Comparison of ENCODE assay signal across 19 cellular contexts in the genomic region with DNA sequence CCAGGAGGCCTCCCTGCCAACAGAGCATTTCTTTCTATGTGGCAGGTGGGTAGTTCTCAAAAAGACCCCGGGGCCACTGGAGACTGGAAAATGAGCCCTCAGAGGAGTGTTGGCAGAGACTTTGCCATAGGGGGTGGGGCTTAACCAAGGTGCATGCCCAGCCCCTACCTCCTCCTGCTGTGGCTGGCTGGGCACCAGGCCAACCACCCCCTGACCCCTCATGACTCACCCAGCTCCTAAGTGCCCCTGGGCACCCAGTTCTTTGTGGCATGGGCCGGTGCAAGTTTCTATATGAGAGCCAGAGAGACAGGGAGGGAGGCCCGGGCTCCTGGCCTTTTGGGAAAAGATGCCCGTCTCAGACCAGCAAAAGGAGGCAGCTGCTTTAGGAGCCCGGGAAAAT.
DNase-seq lines count a peak whose midpoint lies in the region; TF ChIP-seq lines count a peak whose summit lies in the region.
"Had no signal": no experiment of that assay in that cellular context is flagged by ENCODE, and none has a peak within 500 bp of the region (broad histone marks: within the 10 kb centered on the region; RNA-seq: fewer than 3 reads in every experiment).

No MANE protein-coding gene starts in this region.

- CTCF ChIA-PET in Calu3 (lab: Charles Lee): interaction anchor here (1.6 kb wide), 1 partner anchor 432 kb away, joined by 4 read pairs; no protein-coding TSS in a partner anchor

- no peaks in the 10 kb centered on the region for H3K27me3 ChIP-seq in brain microvascular endothelial cell (replicated peaks)
- H3K27me3 ChIP-seq: esophagus muscularis mucosa, gastroesophageal sphincter, transverse colon had no signal

- H3K27me3 Mint-ChIP-seq in Calu3 (ENCODE audit: unreplicated experiment): peaks cover 3% of the 10 kb centered on the region
- H3K27me3 Mint-ChIP-seq: stimulated activated naive CD8-positive, alpha-beta T cell treated with anti-CD3 and anti-CD28 coated beads, Interleukin-15, Interleukin-2, amounts not matched to agents 100 ng/mL and 50 ng/mL, for 24 hours had no signal

- H3K36me3 ChIP-seq in brain microvascular endothelial cell (replicated peaks): no peaks in the 10 kb centered on the region
- H3K36me3 ChIP-seq: esophagus muscularis mucosa, gastroesophageal sphincter, transverse colon had no signal

- intact Hi-C loops in Calu3 (cut with micrococcal nuclease; ENCODE audit: unreplicated experiment) (no loop called here), posterior vena cava (cut with DNase I) (loop anchor here in 1 of 2 donors (5.0 kb wide), 1 partner anchor 931 kb away; no protein-coding TSS in a partner anchor)

- H3K27ac Mint-ChIP-seq in Calu3 (ENCODE audit: unreplicated experiment): no peak overlapping the region
- H3K27ac Mint-ChIP-seq: activated naive CD4-positive, alpha-beta T cell treated with anti-CD3 and anti-CD28 coated beads, Interleukin-2, amount 50 U/mL, for 72 hours; activated T-helper 1 cell treated with anti-CD3 and anti-CD28 coated beads, Interleukin-12 subunit alpha, Interleukin-12 subunit beta, Interleukin-2, Interleukin-4 antibody, amounts not matched to agents 30 ng/mL and 10 ng/mL and 1 ng/mL, durations not matched to agents 14 hours and 24 hours and 36 hours; stimulated activated naive CD8-positive, alpha-beta T cell treated with anti-CD3 and anti-CD28 coated beads, Interleukin-15, Interleukin-2, amounts not matched to agents 100 ng/mL and 50 ng/mL, for 24 hours had no signal

- H3K4me1 Mint-ChIP-seq in Calu3 (ENCODE audit: low read depth, unreplicated experiment): no peaks in the 10 kb centered on the region

- peak; percentile 69 for DNase-seq in Calu3
- peak; percentile 54 for DNase-seq in M059J (ENCODE audit: low read depth)
- peak; percentile 62 for DNase-seq in epithelial cell of esophagus (ENCODE audit: low read depth)
- peak; percentile 77 for DNase-seq in posterior vena cava (ENCODE audit: low spot score)
- no peak for DNase-seq in brain microvascular endothelial cell
- no peak for DNase-seq in NCI-H2171 (lab: John Stamatoyannopoulos, UW)
- DNase-seq in SIG-M5 treated with dmso at 0.1 percent for 504 hours (lab: John Stamatoyannopoulos, UW; ENCODE audit: unreplicated experiment): no peak
- DNase-seq in effector CD4-positive, alpha-beta T cell: no peak
- DNase-seq: NCI-H1048, NCI-H2081 treated with DMSO at 0.1 percent for 48 hours, NCI-H524 treated with DMSO at 0.1 percent for 48 hours, SIG-M5, T-helper 1 cell, transverse colon had no signal

- H3K9me3 Mint-ChIP-seq in Calu3 (ENCODE audit: low read depth, unreplicated experiment): no peaks in the 10 kb centered on the region
- H3K9me3 Mint-ChIP-seq: activated naive CD4-positive, alpha-beta T cell treated with anti-CD3 and anti-CD28 coated beads, Interleukin-2, amount 50 U/mL, for 72 hours; activated T-helper 1 cell treated with anti-CD3 and anti-CD28 coated beads, Interleukin-12 subunit alpha, Interleukin-12 subunit beta, Interleukin-2, Interleukin-4 antibody, amounts not matched to agents 30 ng/mL and 10 ng/mL and 1 ng/mL, durations not matched to agents 14 hours and 24 hours and 36 hours; stimulated activated naive CD8-positive, alpha-beta T cell treated with anti-CD3 and anti-CD28 coated beads, Interleukin-15, Interleukin-2, amounts not matched to agents 100 ng/mL and 50 ng/mL, for 24 hours had no signal

- H3K4me3 Mint-ChIP-seq in Calu3 (ENCODE audit: low read depth, unreplicated experiment): no peak overlapping the region
- H3K4me3 Mint-ChIP-seq: activated T-helper 1 cell treated with anti-CD3 and anti-CD28 coated beads, Interleukin-12 subunit alpha, Interleukin-12 subunit beta, Interleukin-2, Interleukin-4 antibody, amounts not matched to agents 30 ng/mL and 10 ng/mL and 1 ng/mL, durations not matched to agents 14 hours and 24 hours and 36 hours; stimulated activated naive CD8-positive, alpha-beta T cell treated with anti-CD3 and anti-CD28 coated beads, Interleukin-15, Interleukin-2, amounts not matched to agents 100 ng/mL and 50 ng/mL, for 24 hours had no signal

- no peak overlapping the region for H3K27ac ChIP-seq in brain microvascular endothelial cell
- H3K27ac ChIP-seq: transverse colon had no signal

- no peak overlapping the region for H3K4me3 ChIP-seq in epithelial cell of esophagus (ENCODE audit: low read length)
- no peak overlapping the region for H3K4me3 ChIP-seq in brain microvascular endothelial cell (ENCODE audit: low read depth, low read length)
- H3K4me3 ChIP-seq: esophagus muscularis mucosa, gastroesophageal sphincter, transverse colon had no signal

- in situ Hi-C loops in brain microvascular endothelial cell (cut with HindIII; ENCODE audit: low pct_ligation_motif_present, low sequenced_read_pairs): no loop called here

- no peaks in the 10 kb centered on the region for H3K36me3 Mint-ChIP-seq in Calu3 (ENCODE audit: insufficient read depth, unreplicated experiment)
- H3K36me3 Mint-ChIP-seq: activated naive CD4-positive, alpha-beta T cell treated with anti-CD3 and anti-CD28 coated beads, Interleukin-2, amount 50 U/mL, for 72 hours had no signal

- no TSS peak for BruUV-seq in Calu3 (replicated peaks; lab: Mats Ljungman, UMichigan)

- TF ChIP-seq CTCF in Calu3 (IDR thresholded peaks at IDR 0.05; ENCODE audit: unreplicated experiment): no peak
- TF ChIP-seq CTCF in epithelial cell of esophagus (IDR thresholded peaks at IDR 0.05; ENCODE audit: insufficient read depth, low read depth, low read length, missing control alignments): no peak
- no peak for TF ChIP-seq CTCF in brain microvascular endothelial cell (IDR thresholded peaks at IDR 0.05; ENCODE audit: low read depth, low read length, missing control alignments)

Comparison
In these comparisons a context has a peak if more than half of its experiments do, and no peak if none do; other contexts are left out.
1. DNase-seq: peak in Calu3 (single experiment), M059J (single experiment), epithelial cell of esophagus (single experiment) and posterior vena cava (single experiment); none in brain microvascular endothelial cell (single experiment), NCI-H2171 (single experiment), SIG-M5 treated with dmso at 0.1 percent for 504 hours (single experiment) and effector CD4-positive, alpha-beta T cell (single experiment).